1 cellular context compared by ENCODE assay signal in genomic region chr17:31319253-31319661, GRCh38.
TF ChIP-seq lines count a peak whose summit lies in the region.

No MANE protein-coding gene starts in this region.

TF ChIP-seq in GM23338, 12 proteins besides CTCF, POLR2A, EP300 and RAD21 (continued from another document):
- TF ChIP-seq, protein P1, sequence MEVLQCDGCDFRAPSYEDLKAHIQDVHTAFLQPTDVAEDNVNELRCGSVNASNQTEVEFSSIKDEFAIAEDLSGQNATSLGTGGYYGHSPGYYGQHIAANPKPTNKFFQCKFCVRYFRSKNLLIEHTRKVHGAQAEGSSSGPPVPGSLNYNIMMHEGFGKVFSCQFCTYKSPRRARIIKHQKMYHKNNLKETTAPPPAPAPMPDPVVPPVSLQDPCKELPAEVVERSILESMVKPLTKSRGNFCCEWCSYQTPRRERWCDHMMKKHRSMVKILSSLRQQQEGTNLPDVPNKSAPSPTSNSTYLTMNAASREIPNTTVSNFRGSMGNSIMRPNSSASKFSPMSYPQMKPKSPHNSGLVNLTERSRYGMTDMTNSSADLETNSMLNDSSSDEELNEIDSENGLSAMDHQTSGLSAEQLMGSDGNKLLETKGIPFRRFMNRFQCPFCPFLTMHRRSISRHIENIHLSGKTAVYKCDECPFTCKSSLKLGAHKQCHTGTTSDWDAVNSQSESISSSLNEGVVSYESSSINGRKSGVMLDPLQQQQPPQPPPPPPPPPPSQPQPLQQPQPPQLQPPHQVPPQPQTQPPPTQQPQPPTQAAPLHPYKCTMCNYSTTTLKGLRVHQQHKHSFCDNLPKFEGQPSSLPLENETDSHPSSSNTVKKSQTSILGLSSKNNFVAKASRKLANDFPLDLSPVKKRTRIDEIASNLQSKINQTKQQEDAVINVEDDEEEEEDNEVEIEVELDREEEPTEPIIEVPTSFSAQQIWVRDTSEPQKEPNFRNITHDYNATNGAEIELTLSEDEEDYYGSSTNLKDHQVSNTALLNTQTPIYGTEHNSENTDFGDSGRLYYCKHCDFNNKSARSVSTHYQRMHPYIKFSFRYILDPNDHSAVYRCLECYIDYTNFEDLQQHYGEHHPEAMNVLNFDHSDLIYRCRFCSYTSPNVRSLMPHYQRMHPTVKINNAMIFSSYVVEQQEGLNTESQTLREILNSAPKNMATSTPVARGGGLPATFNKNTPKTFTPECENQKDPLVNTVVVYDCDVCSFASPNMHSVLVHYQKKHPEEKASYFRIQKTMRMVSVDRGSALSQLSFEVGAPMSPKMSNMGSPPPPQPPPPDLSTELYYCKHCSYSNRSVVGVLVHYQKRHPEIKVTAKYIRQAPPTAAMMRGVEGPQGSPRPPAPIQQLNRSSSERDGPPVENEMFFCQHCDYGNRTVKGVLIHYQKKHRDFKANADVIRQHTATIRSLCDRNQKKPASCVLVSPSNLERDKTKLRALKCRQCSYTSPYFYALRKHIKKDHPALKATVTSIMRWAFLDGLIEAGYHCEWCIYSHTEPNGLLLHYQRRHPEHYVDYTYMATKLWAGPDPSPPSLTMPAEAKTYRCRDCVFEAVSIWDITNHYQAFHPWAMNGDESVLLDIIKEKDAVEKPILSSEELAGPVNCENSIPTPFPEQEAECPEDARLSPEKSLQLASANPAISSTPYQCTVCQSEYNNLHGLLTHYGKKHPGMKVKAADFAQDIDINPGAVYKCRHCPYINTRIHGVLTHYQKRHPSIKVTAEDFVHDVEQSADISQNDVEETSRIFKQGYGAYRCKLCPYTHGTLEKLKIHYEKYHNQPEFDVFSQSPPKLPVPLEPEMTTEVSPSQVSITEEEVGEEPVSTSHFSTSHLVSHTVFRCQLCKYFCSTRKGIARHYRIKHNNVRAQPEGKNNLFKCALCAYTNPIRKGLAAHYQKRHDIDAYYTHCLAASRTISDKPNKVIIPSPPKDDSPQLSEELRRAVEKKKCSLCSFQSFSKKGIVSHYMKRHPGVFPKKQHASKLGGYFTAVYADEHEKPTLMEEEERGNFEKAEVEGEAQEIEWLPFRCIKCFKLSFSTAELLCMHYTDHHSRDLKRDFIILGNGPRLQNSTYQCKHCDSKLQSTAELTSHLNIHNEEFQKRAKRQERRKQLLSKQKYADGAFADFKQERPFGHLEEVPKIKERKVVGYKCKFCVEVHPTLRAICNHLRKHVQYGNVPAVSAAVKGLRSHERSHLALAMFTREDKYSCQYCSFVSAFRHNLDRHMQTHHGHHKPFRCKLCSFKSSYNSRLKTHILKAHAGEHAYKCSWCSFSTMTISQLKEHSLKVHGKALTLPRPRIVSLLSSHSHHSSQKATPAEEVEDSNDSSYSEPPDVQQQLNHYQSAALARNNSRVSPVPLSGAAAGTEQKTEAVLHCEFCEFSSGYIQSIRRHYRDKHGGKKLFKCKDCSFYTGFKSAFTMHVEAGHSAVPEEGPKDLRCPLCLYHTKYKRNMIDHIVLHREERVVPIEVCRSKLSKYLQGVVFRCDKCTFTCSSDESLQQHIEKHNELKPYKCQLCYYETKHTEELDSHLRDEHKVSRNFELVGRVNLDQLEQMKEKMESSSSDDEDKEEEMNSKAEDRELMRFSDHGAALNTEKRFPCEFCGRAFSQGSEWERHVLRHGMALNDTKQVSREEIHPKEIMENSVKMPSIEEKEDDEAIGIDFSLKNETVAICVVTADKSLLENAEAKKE (CRISPR knock-in tag; IDR thresholded peaks at IDR 0.05): no peak
- TF ChIP-seq JUNB (IDR thresholded peaks at IDR 0.05; ENCODE audit: unreplicated experiment) (no peak), EZH2 (IDR thresholded peaks at IDR 0.05; ENCODE audit: low read depth, unreplicated experiment) (no peak)
